In genomic region chr17:48202945-48203344, GRCh38 we compare ENCODE assay signal across 28 cellular contexts.
A peak's percentile ranks its signal among the peaks of the same experiment; 100 is the strongest.
DNase-seq lines count a peak whose midpoint lies in the region; ATAC-seq and FAIRE-seq lines count a peak whose summit lies in the region.
"Had no signal": no experiment of that assay in that cellular context is flagged by ENCODE, and none has a peak within 500 bp of the region (broad histone marks: within the 10 kb centered on the region; RNA-seq: fewer than 3 reads in every experiment).

No MANE protein-coding gene starts in this region.

- H3K9me3 ChIP-seq in T-helper 17 cell (ENCODE audit: control insufficient read depth, low read length, poor library complexity, severe bottlenecking) (no peaks in the 10 kb centered on the region), small intestine (ENCODE audit: control insufficient read depth, low read depth) (no peaks in the 10 kb centered on the region)
- H3K9me3 ChIP-seq: A549 had no signal

- H3K36me3 ChIP-seq in small intestine (ENCODE audit: control insufficient read depth in 2 of 2, insufficient read depth in 2 of 2, low read length in 2 of 2), result no peaks in the 10 kb centered on the region

- H3K27ac ChIP-seq in small intestine (ENCODE audit: low read depth in 1 of 2, low read length in 1 of 2), result no peak overlapping the region
- H3K27ac ChIP-seq: A549, HL-60 had no signal

- H3K4me3 Mint-ChIP-seq in T-helper 17 cell, result no peak overlapping the region
- H3K4me3 Mint-ChIP-seq in activated naive CD4-positive, alpha-beta T cell treated with anti-CD3 and anti-CD28 coated beads, Interleukin-2, amount 10 ng/mL, durations not matched to agents 7 days and 5 days, result no peak overlapping the region
- H3K4me3 Mint-ChIP-seq: B cell, CD14-positive monocyte, HFFc6 had no signal

- H3K27me3 ChIP-seq in small intestine (ENCODE audit: control insufficient read depth in 2 of 2, insufficient read depth in 2 of 2, low read length in 2 of 2), result no peaks in the 10 kb centered on the region

- H3K4me1 Mint-ChIP-seq in T-helper 17 cell, result peaks cover 34% of the 10 kb centered on the region
- peaks cover 23% of the 10 kb centered on the region for H3K4me1 Mint-ChIP-seq in activated naive CD4-positive, alpha-beta T cell treated with anti-CD3 and anti-CD28 coated beads, Interleukin-2, amount 10 ng/mL, durations not matched to agents 7 days and 5 days

- ATAC-seq in T-helper 17 cell, result no peak
- no peak for ATAC-seq in HG03135 (IDR thresholded peaks at IDR 0.05; ENCODE audit: unreplicated experiment)
- ATAC-seq in HG02885 (IDR thresholded peaks at IDR 0.05; ENCODE audit: poor library complexity, unreplicated experiment), result no peak
- ATAC-seq: A549 had no signal

- peak; percentile 58 for FAIRE-seq in HTR-8/SVneo (lab: Jason Lieb, UNC)
- no peak for FAIRE-seq in small intestine (lab: Jason Lieb, UNC)
- FAIRE-seq: A549, GM19239, RCC 7860 had no signal

- peak overlapping the region; percentile 8 for H3K27ac Mint-ChIP-seq in T-helper 17 cell
- no peak overlapping the region for H3K27ac Mint-ChIP-seq in activated naive CD4-positive, alpha-beta T cell treated with anti-CD3 and anti-CD28 coated beads, Interleukin-2, amount 10 ng/mL, durations not matched to agents 7 days and 5 days
- H3K27ac Mint-ChIP-seq: B cell, CD14-positive monocyte, HFFc6 had no signal

- peaks cover 9% of the 10 kb centered on the region for H3K36me3 Mint-ChIP-seq in T-helper 17 cell (ENCODE audit: low read depth)
- peaks cover 34% of the 10 kb centered on the region for H3K36me3 Mint-ChIP-seq in activated naive CD4-positive, alpha-beta T cell treated with anti-CD3 and anti-CD28 coated beads, Interleukin-2, amount 10 ng/mL, durations not matched to agents 7 days and 5 days
- H3K36me3 Mint-ChIP-seq: CD14-positive monocyte had no signal

- no peaks in the 10 kb centered on the region for H3K27me3 Mint-ChIP-seq in T-helper 17 cell
- no peaks in the 10 kb centered on the region for H3K27me3 Mint-ChIP-seq in activated naive CD4-positive, alpha-beta T cell treated with anti-CD3 and anti-CD28 coated beads, Interleukin-2, amount 10 ng/mL, durations not matched to agents 7 days and 5 days
- H3K27me3 Mint-ChIP-seq: B cell had no signal

- CTCF ChIA-PET in activated naive CD4-positive, alpha-beta T cell treated with anti-CD3 and anti-CD28 coated beads, Interleukin-2, amount 10 ng/mL, durations not matched to agents 7 days and 5 days (lab: Charles Lee), result no interaction called here

- peak; percentile 48 for DNase-seq in EL
- no peak for DNase-seq in HTR-8/SVneo (ENCODE audit: insufficient read length, low spot score)
- no peak for DNase-seq in T-helper 17 cell
- DNase-seq in small intestine, result peak; percentile 7
- no peak for DNase-seq in activated naive CD4-positive, alpha-beta T cell treated with anti-CD3 and anti-CD28 coated beads, Interleukin-2, amount 10 ng/mL, durations not matched to agents 7 days and 5 days
- no peak for DNase-seq in cerebellar nuclear complex (lab: John Stamatoyannopoulos, UW)
- DNase-seq: DMS 273 treated with DMSO at 0.1 percent for 48 hours; DND-41; GF-D8; GOT3; HFFc6; KBM-7; NCI-H1105; NCI-H146; NCI-H2081; NCI-H2171; NCI-H345; NCI-H524; NCI-H774; NK-92 treated with Interleukin-12 subunit alpha and Interleukin-12 subunit beta, amount 100 ng/mL, for 24 hours had no signal

- no peaks in the 10 kb centered on the region for H3K9me3 Mint-ChIP-seq in activated naive CD4-positive, alpha-beta T cell treated with anti-CD3 and anti-CD28 coated beads, Interleukin-2, amount 10 ng/mL, durations not matched to agents 7 days and 5 days
- H3K9me3 Mint-ChIP-seq: CD14-positive monocyte, HFFc6 had no signal

- H3K4me3 ChIP-seq in small intestine (ENCODE audit: low read depth in 1 of 2, low read length in 2 of 2), result no peak overlapping the region
- H3K4me3 ChIP-seq: A549 had no signal

- WGBS in small intestine, 3 donors, result 15 to 44% (median 40%) methylated on average over 3 of the region's 3 CpGs

- peaks cover 0 to 2% of the 10 kb centered on the region in 2 donors for H3K4me1 ChIP-seq in small intestine (ENCODE audit: control insufficient read depth in 2 of 2, insufficient read depth in 1 of 2, low read depth in 1 of 2, low read length in 1 of 2)

Comparison
In these comparisons a context has a peak if more than half of its experiments do, and no peak if none do; other contexts are left out.
1. DNase-seq: peak in EL (single experiment) and small intestine (single experiment); none in HTR-8/SVneo (single experiment), T-helper 17 cell (0 of 3), activated naive CD4-positive, alpha-beta T cell treated with anti-CD3 and anti-CD28 coated beads, Interleukin-2, amount 10 ng/mL, durations not matched to agents 7 days and 5 days (single experiment) and cerebellar nuclear complex (0 of 2).